Comparison of ENCODE assay signal across 13 cellular contexts in the genomic region with DNA sequence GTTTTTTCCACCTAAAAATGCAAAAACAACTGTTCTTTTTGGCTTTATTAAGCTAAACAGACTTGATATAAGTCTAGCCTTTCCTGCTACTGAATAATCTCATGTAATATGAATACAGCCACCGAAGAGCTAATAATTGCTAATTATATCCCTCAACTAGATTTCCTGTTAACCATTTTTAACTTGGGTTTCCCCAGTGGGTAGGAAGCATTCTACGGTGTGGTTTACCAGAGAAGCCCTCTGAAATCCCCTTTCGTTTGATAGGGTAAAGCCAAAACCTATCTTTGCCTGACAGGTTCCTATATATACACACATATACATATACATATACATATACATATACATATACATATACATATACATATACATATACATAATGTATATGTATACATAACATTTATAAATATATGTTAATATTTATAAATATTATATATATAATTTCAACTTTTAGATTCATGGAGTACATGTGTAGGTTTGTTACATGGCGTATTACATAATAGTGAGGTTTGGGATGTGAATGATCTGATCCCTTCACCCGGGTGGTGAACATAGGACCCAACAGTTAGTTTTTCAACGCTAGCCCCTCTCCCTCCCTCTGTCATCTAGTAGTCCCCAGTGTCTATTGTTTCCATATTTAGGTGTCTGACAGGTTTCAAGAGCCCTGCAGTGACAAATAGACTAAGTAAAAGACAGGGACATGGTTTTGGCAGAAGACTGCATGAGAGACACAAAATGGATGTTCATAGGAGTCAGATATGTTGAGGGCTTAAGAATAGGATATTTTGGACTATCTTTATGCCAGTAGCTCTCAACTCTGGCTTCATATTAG.
DNase-seq lines count a peak whose midpoint lies in the region; ATAC-seq and TF ChIP-seq lines count a peak whose summit lies in the region.
"Had no signal": no experiment of that assay in that cellular context is flagged by ENCODE, and none has a peak within 500 bp of the region (broad histone marks: within the 10 kb centered on the region; RNA-seq: fewer than 3 reads in every experiment).

No MANE protein-coding gene starts in this region.

- H3K27ac ChIP-seq in SK-N-SH (ENCODE audit: low read depth in 2 of 2, low read length in 1 of 2) = peak overlapping the region in 1 of 2 experiments; percentile 24; a peak in 2 of 4 replicates
- H3K27ac ChIP-seq: breast epithelium had no signal

- TF ChIP-seq CTCF in neural crest cell (conservative IDR thresholded peaks at IDR 0.05) (no peak), SK-N-SH (IDR thresholded peaks at IDR 0.05) (no peak), osteocyte (IDR thresholded peaks at IDR 0.05) (no peak)

- no peaks in the 10 kb centered on the region for H3K27me3 Mint-ChIP-seq in neural crest cell (ENCODE audit: low read depth)
- H3K27me3 Mint-ChIP-seq in immature natural killer cell (ENCODE audit: low read depth in 3 of 3) = peaks cover 0 to 6% (median 0%) of the 10 kb centered on the region in 3 donors
- no peaks in the 10 kb centered on the region for H3K27me3 Mint-ChIP-seq in osteocyte (ENCODE audit: unreplicated experiment)

- H2AFZ ChIP-seq in SK-N-SH (ENCODE audit: low read depth) = no peak overlapping the region

- peaks cover 2% of the 10 kb centered on the region for H3K36me3 Mint-ChIP-seq in neural crest cell (ENCODE audit: low read depth)
- no peaks in the 10 kb centered on the region for H3K36me3 Mint-ChIP-seq in immature natural killer cell
- H3K36me3 Mint-ChIP-seq in osteocyte (ENCODE audit: unreplicated experiment) = no peaks in the 10 kb centered on the region

- H3K4me2 ChIP-seq in SK-N-SH = no peak overlapping the region

- no peak for TF ChIP-seq RAD21 in SK-N-SH (IDR thresholded peaks at IDR 0.05; ENCODE audit: low read length)

- 72% methylated on average over 6 of the region's 6 CpGs for WGBS in SK-N-SH (ENCODE audit: low lambda C conversion rate)

- no peak overlapping the region for H3K4me3 Mint-ChIP-seq in neural crest cell
- H3K4me3 Mint-ChIP-seq in immature natural killer cell = peak overlapping the region in 1 of 5 donors; percentile 28
- no peak overlapping the region for H3K4me3 Mint-ChIP-seq in osteocyte (ENCODE audit: unreplicated experiment)
- H3K4me3 Mint-ChIP-seq: T-helper 2 cell treated with Interferon-gamma antibody and Interleukin-4, amounts not matched to agents 5 μg/mL and 100 μg/mL, for 36 hours had no signal

- H3K27ac Mint-ChIP-seq in neural crest cell (ENCODE audit: unreplicated experiment) = peak overlapping the region; percentile 19
- H3K27ac Mint-ChIP-seq in immature natural killer cell = no peak overlapping the region
- H3K27ac Mint-ChIP-seq in osteocyte (ENCODE audit: unreplicated experiment) = no peak overlapping the region
- H3K27ac Mint-ChIP-seq: T-helper 2 cell treated with Interferon-gamma antibody and Interleukin-4, amounts not matched to agents 5 μg/mL and 100 μg/mL, for 36 hours had no signal

- POLR2A ChIA-PET in SK-N-SH (lab: Yijun Ruan, JAX) = no interaction called here

- CTCF ChIA-PET in SK-N-SH (lab: Yijun Ruan, JAX) = interaction anchor here (1.1 kb wide), 1 partner anchor 231 kb away, joined by 3 read pairs; no protein-coding TSS in a partner anchor

- peaks cover 0 to 9% of the 10 kb centered on the region in 2 experiments for H3K36me3 ChIP-seq in SK-N-SH (replicated peaks in 1 of 2; ENCODE audit: control insufficient read depth in 1 of 2, insufficient read depth in 2 of 2, low read length in 1 of 2)
- H3K36me3 ChIP-seq: breast epithelium had no signal

- no peak overlapping the region for H3K4me3 ChIP-seq in SK-N-SH (ENCODE audit: low read depth in 2 of 2, low read length in 1 of 2)
- H3K4me3 ChIP-seq: breast epithelium had no signal

- H3K79me2 ChIP-seq in SK-N-SH (ENCODE audit: insufficient read depth) = no peaks in the 10 kb centered on the region

- H4K20me1 ChIP-seq in SK-N-SH (ENCODE audit: insufficient read depth) = no peaks in the 10 kb centered on the region

- peaks cover 12% of the 10 kb centered on the region for H3F3A ChIP-seq in SK-N-SH (replicated peaks; ENCODE audit: insufficient read depth)

- H3K4me1 Mint-ChIP-seq in neural crest cell = peaks cover 3% of the 10 kb centered on the region
- H3K4me1 Mint-ChIP-seq in immature natural killer cell = peaks cover 24 to 39% of the 10 kb centered on the region in 2 donors
- peaks cover 23% of the 10 kb centered on the region for H3K4me1 Mint-ChIP-seq in osteocyte (ENCODE audit: unreplicated experiment)

- H3K9ac ChIP-seq in SK-N-SH = no peak overlapping the region

- ATAC-seq in GM18868 (IDR thresholded peaks at IDR 0.05; ENCODE audit: unreplicated experiment) = peak; percentile 47
- ATAC-seq in HG02588 (IDR thresholded peaks at IDR 0.05; ENCODE audit: unreplicated experiment) = peak; percentile 40
- ATAC-seq in HG03469 (IDR thresholded peaks at IDR 0.05; ENCODE audit: unreplicated experiment) = peak; percentile 49
- ATAC-seq: left lobe of liver had no signal

- no peaks in the 10 kb centered on the region for H3K4me1 ChIP-seq in SK-N-SH (ENCODE audit: control insufficient read depth in 1 of 2, insufficient read depth in 2 of 2, low read depth in 1 of 2, low read length in 1 of 2)
- H3K4me1 ChIP-seq: breast epithelium had no signal

- no peak for TF ChIP-seq EP300 in SK-N-SH (IDR thresholded peaks at IDR 0.05; ENCODE audit: borderline replicate concordance in 1 of 2, low read depth in 1 of 2, low read length in 1 of 2)

- DNase-seq in neural crest cell (ENCODE audit: low read depth, low spot score) = no peak
- DNase-seq in SK-N-SH = no peak
- DNase-seq in DMS 273 (lab: John Stamatoyannopoulos, UW; ENCODE audit: unreplicated experiment) = no peak
- no peak for DNase-seq in immature natural killer cell
- no peak for DNase-seq in osteocyte (ENCODE audit: extremely low spot score, unreplicated experiment)
- DNase-seq: activated T-cell treated with anti-CD3 and anti-CD28 coated beads for 4 hours, retina had no signal

- H3K9me3 Mint-ChIP-seq in neural crest cell (peaks cover 20% of the 10 kb centered on the region), immature natural killer cell (no peaks in the 10 kb centered on the region), osteocyte (ENCODE audit: unreplicated experiment) (peaks cover 13% of the 10 kb centered on the region)
- H3K9me3 Mint-ChIP-seq: T-helper 2 cell treated with Interferon-gamma antibody and Interleukin-4, amounts not matched to agents 5 μg/mL and 100 μg/mL, for 36 hours had no signal

- no peaks in the 10 kb centered on the region for H3K9me3 ChIP-seq in SK-N-SH

- H3K9me2 ChIP-seq in SK-N-SH = no peaks in the 10 kb centered on the region

- no peaks in the 10 kb centered on the region for H3K27me3 ChIP-seq in SK-N-SH (ENCODE audit: insufficient read depth)

TF ChIP-seq in SK-N-SH, 30 proteins besides CTCF, POLR2A, EP300 and RAD21:
- TF ChIP-seq POLR2AphosphoS5 (IDR thresholded peaks at IDR 0.05; ENCODE audit: low read depth, low read length) (no peak), SIN3A (IDR thresholded peaks at IDR 0.05; ENCODE audit: borderline replicate concordance, low read depth, low read length) (no peak), EZH2phosphoT487 (IDR thresholded peaks at IDR 0.05; ENCODE audit: borderline replicate concordance, low read depth) (no peak), RXRA (IDR thresholded peaks at IDR 0.05; ENCODE audit: borderline replicate concordance, low read depth) (no peak), TAF1 (IDR thresholded peaks at IDR 0.05; ENCODE audit: borderline replicate concordance, low read depth, low read length) (no peak), RCOR1 (IDR thresholded peaks at IDR 0.05; ENCODE audit: low read length) (no peak), GABPA (IDR thresholded peaks at IDR 0.05; ENCODE audit: low read depth) (no peak), MEF2A (IDR thresholded peaks at IDR 0.05; ENCODE audit: borderline replicate concordance, low read depth) (no peak)
- TF ChIP-seq, protein P1, sequence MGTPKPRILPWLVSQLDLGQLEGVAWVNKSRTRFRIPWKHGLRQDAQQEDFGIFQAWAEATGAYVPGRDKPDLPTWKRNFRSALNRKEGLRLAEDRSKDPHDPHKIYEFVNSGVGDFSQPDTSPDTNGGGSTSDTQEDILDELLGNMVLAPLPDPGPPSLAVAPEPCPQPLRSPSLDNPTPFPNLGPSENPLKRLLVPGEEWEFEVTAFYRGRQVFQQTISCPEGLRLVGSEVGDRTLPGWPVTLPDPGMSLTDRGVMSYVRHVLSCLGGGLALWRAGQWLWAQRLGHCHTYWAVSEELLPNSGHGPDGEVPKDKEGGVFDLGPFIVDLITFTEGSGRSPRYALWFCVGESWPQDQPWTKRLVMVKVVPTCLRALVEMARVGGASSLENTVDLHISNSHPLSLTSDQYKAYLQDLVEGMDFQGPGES (IDR thresholded peaks at IDR 0.05; ENCODE audit: low read depth, low read length) = no peak
